ENCODE assay signal across 12 cellular contexts in the genomic region with DNA sequence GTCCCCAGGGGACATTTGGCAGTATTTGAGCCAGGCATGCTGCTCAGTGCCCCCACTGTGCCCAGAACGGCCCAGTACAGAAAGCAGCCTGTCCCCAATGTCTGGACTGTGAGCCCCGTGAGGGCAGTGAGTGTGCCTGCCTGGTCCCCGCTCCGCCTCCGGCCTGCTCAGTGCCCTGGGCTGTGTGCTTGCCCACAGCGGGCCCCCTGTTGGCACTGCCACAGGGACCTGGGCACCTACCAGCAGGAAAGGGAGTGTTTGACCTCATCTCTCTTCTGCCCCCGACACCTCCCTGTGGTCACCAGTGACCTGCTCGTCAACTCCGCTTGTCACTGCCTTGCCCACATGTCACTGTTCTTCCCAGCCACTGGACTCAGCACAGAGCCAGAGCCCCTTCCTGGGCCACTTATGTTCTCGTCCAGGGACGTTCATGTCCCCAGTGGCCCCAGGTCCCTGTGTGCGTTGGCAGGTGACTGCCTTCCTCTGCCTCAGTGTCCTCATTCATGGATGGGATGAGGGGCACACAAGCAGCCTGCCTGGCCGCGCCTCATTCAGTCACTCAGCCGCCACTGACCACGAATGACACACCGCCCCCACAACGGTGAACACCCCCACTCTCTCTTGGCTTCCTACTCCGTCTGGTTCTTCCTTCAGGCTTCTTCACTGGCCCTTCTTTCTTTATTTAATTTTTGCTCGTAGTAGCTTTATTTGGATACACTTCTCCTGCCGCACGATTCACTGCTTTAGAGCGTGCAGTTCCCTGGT. TPM values are rescaled to one million over a fixed set of nuclear protein-coding genes. Genes with fewer than 3 reads are reported as not detected.
DNase-seq lines count a peak whose midpoint lies in the region; ATAC-seq and TF ChIP-seq lines count a peak whose summit lies in the region.
"Had no signal": no experiment of that assay in that cellular context is flagged by ENCODE, and none has a peak within 500 bp of the region (broad histone marks: within the 10 kb centered on the region; RNA-seq: fewer than 3 reads in every experiment).

No MANE protein-coding gene starts in this region.

- H3K9me3 ChIP-seq in mammary epithelial cell (replicated peaks; ENCODE audit: insufficient read depth, low read length), result no peaks in the 10 kb centered on the region
- H3K9me3 ChIP-seq in neural progenitor cell (ENCODE audit: low read depth), result no peaks in the 10 kb centered on the region
- no peaks in the 10 kb centered on the region for H3K9me3 ChIP-seq in OCI-LY7 (ENCODE audit: low read length)
- H3K9me3 ChIP-seq: pancreas had no signal

- WGBS in mammary epithelial cell (ENCODE audit: low coverage, missing lambda C conversion rate), result 67% methylated on average over 11 of the region's 23 CpGs

- no peak for ATAC-seq in GM21423 (IDR thresholded peaks at IDR 0.05; ENCODE audit: unreplicated experiment)
- ATAC-seq: pancreas had no signal

- dilution Hi-C loops in mammary epithelial cell (cut with HindIII; ENCODE audit: low sequenced_read_pairs), result no loop called here

- H3K4me3 ChIP-seq in mammary epithelial cell (replicated peaks in 1 of 3; ENCODE audit: insufficient read depth in 1 of 3, low read depth in 2 of 3, low read length in 3 of 3), result no peak overlapping the region
- H3K4me3 ChIP-seq in neural progenitor cell, result no peak overlapping the region
- H3K4me3 ChIP-seq in OCI-LY7 (ENCODE audit: low read depth, low read length, poor library complexity, severe bottlenecking), result no peak overlapping the region
- H3K4me3 ChIP-seq: pancreas had no signal

- H3F3A ChIP-seq in neural progenitor cell (ENCODE audit: low read depth), result peaks cover 8% of the 10 kb centered on the region

- H3K9ac ChIP-seq in mammary epithelial cell (ENCODE audit: insufficient read depth, low read length) (no peak overlapping the region), neural progenitor cell (no peak overlapping the region)

- H3K4me3 Mint-ChIP-seq in Calu3 (ENCODE audit: low read depth, unreplicated experiment), result peak overlapping the region; percentile 9
- H3K4me3 Mint-ChIP-seq in neural progenitor cell, result peak overlapping the region; percentile 19

- H3K9me3 Mint-ChIP-seq in Calu3 (ENCODE audit: low read depth, unreplicated experiment) (no peaks in the 10 kb centered on the region), neural progenitor cell (no peaks in the 10 kb centered on the region)

- no peak overlapping the region for H3K27ac Mint-ChIP-seq in Calu3 (ENCODE audit: unreplicated experiment)
- no peak overlapping the region for H3K27ac Mint-ChIP-seq in neural progenitor cell

- no peaks in the 10 kb centered on the region for H3K9me2 ChIP-seq in OCI-LY7 (ENCODE audit: insufficient read depth, low read length)

- H3K27ac ChIP-seq in mammary epithelial cell (ENCODE audit: insufficient read depth, low read depth, low read length) (peak overlapping the region; percentile 38), neural progenitor cell (no peak overlapping the region), OCI-LY7 (ENCODE audit: low read depth, low read length, poor library complexity, severe bottlenecking) (no peak overlapping the region)
- H3K27ac ChIP-seq: pancreas had no signal

- H4K20me1 ChIP-seq in mammary epithelial cell (ENCODE audit: insufficient read depth, low read length) (no peaks in the 10 kb centered on the region), neural progenitor cell (ENCODE audit: low read depth) (peaks cover 74% of the 10 kb centered on the region), OCI-LY7 (ENCODE audit: insufficient read depth, low read length) (peaks cover 3% of the 10 kb centered on the region; the same call in 1 of the 2 replicates)

- H3K4me1 Mint-ChIP-seq in Calu3 (ENCODE audit: low read depth, unreplicated experiment) (peaks cover 8% of the 10 kb centered on the region), neural progenitor cell (peaks cover 35% of the 10 kb centered on the region)

- POLR2A ChIA-PET in OCI-LY7 (lab: Charles Lee), result no interaction called here

- H3K4me2 ChIP-seq in mammary epithelial cell (ENCODE audit: insufficient read depth, low read depth, low read length) (peak overlapping the region; percentile 14), neural progenitor cell (no peak overlapping the region), OCI-LY7 (ENCODE audit: low read length) (no peak overlapping the region; the same call in 1 of the 2 replicates)

- H3K79me2 ChIP-seq in mammary epithelial cell (ENCODE audit: insufficient read depth, low read length) (peaks cover 77% of the 10 kb centered on the region), neural progenitor cell (ENCODE audit: low read depth) (peaks cover 76% of the 10 kb centered on the region), OCI-LY7 (ENCODE audit: insufficient read depth, low read depth, low read length) (peaks cover 31% of the 10 kb centered on the region)

- H3K27me3 ChIP-seq in mammary epithelial cell (ENCODE audit: insufficient read depth, low read length) (no peaks in the 10 kb centered on the region), neural progenitor cell (no peaks in the 10 kb centered on the region)
- H3K27me3 ChIP-seq: pancreas had no signal

- CTCF ChIA-PET in Calu3 (lab: Charles Lee) (interaction anchor here (0.7 kb wide), 1 partner anchor 28 kb away, joined by 3 read pairs; no protein-coding TSS in a partner anchor), mammary epithelial cell (lab: Charles Lee; ENCODE audit: low non-redundant PET) (no interaction called here), OCI-LY7 (lab: Charles Lee; ENCODE audit: unreplicated experiment) (no interaction called here)

- H3K36me3 Mint-ChIP-seq in Calu3 (ENCODE audit: insufficient read depth, unreplicated experiment) (peaks cover 34% of the 10 kb centered on the region), neural progenitor cell (peaks cover 10% of the 10 kb centered on the region)

- H3K4me1 ChIP-seq in mammary epithelial cell (ENCODE audit: insufficient read depth, low read length), result peaks cover 30% of the 10 kb centered on the region
- peaks cover 12% of the 10 kb centered on the region for H3K4me1 ChIP-seq in neural progenitor cell
- H3K4me1 ChIP-seq in OCI-LY7 (ENCODE audit: insufficient read depth, low read length, poor library complexity, severe bottlenecking), result peaks cover 22% of the 10 kb centered on the region

- H2AFZ ChIP-seq in mammary epithelial cell (ENCODE audit: low read depth, low read length) (no peak overlapping the region), neural progenitor cell (replicated peaks) (no peak overlapping the region), OCI-LY7 (ENCODE audit: low read length) (no peak overlapping the region)

- DNase-seq in Calu3 (no peak), MV-4-11 (lab: John Stamatoyannopoulos, UW) (peak; percentile 17), mammary epithelial cell (no peak), neural progenitor cell (ENCODE audit: low spot score) (no peak), OCI-LY7 (ENCODE audit: low spot score) (no peak), SHP77 (lab: John Stamatoyannopoulos, UW) (no peak), AML-193 (lab: John Stamatoyannopoulos, UW) (no peak)
- DNase-seq: activated gamma-delta T cell, GDM1, NCI-H510A had no signal

- H3K27me3 Mint-ChIP-seq in Calu3 (ENCODE audit: unreplicated experiment) (no peaks in the 10 kb centered on the region), neural progenitor cell (ENCODE audit: insufficient read depth, low read depth) (peaks cover 9% of the 10 kb centered on the region)

- no TSS peak for BruUV-seq in Calu3 (replicated peaks; lab: Mats Ljungman, UMichigan)
- no TSS peak for BruUV-seq in mammary epithelial cell (replicated peaks; lab: Mats Ljungman, UMichigan)
- BruUV-seq in OCI-LY7 (replicated peaks; lab: Mats Ljungman, UMichigan), result no TSS peak

- in situ Hi-C loops in mammary epithelial cell (cut with MboI; ENCODE audit: low sequenced_read_pairs in 2 of 2), result no loop called here

- intact Hi-C loops in Calu3 (cut with micrococcal nuclease; ENCODE audit: unreplicated experiment) (no loop called here), mammary epithelial cell (cut with micrococcal nuclease) (no loop called here), OCI-LY7 (cut with micrococcal nuclease; ENCODE audit: unreplicated experiment) (loop anchor here (5.0 kb wide), 1 partner anchor 63 kb away; the partner anchor contains the start of gene HMG20B)

- no peaks in the 10 kb centered on the region for H3K36me3 ChIP-seq in mammary epithelial cell (ENCODE audit: insufficient read depth, low read length)
- H3K36me3 ChIP-seq in neural progenitor cell, result no peaks in the 10 kb centered on the region
- peaks cover 33% of the 10 kb centered on the region; the same call in 1 of the 2 replicates for H3K36me3 ChIP-seq in OCI-LY7 (ENCODE audit: insufficient read depth, low read length)
- H3K36me3 ChIP-seq: pancreas had no signal

- TF ChIP-seq CTCF in Calu3 (IDR thresholded peaks at IDR 0.05; ENCODE audit: unreplicated experiment) (no peak), mammary epithelial cell (conservative IDR thresholded peaks at IDR 0.05 in 1 of 2, IDR thresholded peaks at IDR 0.05 in 1 of 2; ENCODE audit: extremely low read depth in 1 of 2, insufficient read depth in 1 of 2, low read depth in 1 of 2, low read length in 2 of 2) (no peak), neural progenitor cell (IDR thresholded peaks at IDR 0.05) (no peak), OCI-LY7 (conservative IDR thresholded peaks at IDR 0.05; ENCODE audit: low read length) (no peak)

RNA-seq across cellular contexts. Expression of gene FZR1, which starts 2.8 kb away (rescaled TPM):
- total RNA-seq in Calu3 (2022) (33.1 and 34.5 TPM in 2 replicates), mammary epithelial cell (10 to 100 TPM; 49.8 to 55.0 TPM), neural progenitor cell (ENCODE audit: low replicate concordance) (16.4 and 56.1 TPM in 2 replicates), OCI-LY7 (2022) (65.3 and 67.9 TPM in 2 replicates)
- polyA plus RNA-seq in mammary epithelial cell, result 35.3 TPM
- 46.5 TPM for polyA minus RNA-seq in mammary epithelial cell
- total RNA-seq in OCI-LY7 (2014; rRNA removed; shearing (Covaris generic)), result 39.8 and 61.2 TPM in 2 replicates

RNA-seq across cellular contexts. Expression of gene DOHH, which starts 8.5 kb away (rescaled TPM):
- total RNA-seq in Calu3 (2022) (10.9 and 11.6 TPM in 2 replicates), mammary epithelial cell (10 to 100 TPM; 11.7 to 14.7 TPM), neural progenitor cell (ENCODE audit: low replicate concordance) (0.69 and 12.1 TPM in 2 replicates), OCI-LY7 (2022) (9.8 and 11.3 TPM in 2 replicates)
- polyA plus RNA-seq in mammary epithelial cell, result 11.0 TPM
- polyA minus RNA-seq in mammary epithelial cell, result 3.4 TPM
- total RNA-seq in OCI-LY7 (2014; rRNA removed; shearing (Covaris generic)), result 12.3 and 13.1 TPM in 2 replicates

RNA-seq across cellular contexts. Expression of gene SMIM44, which starts 25.7 kb away (rescaled TPM):
- total RNA-seq in Calu3 (2022), result not detected in 2 replicates
- 1 to 10 TPM in 1 of 2 donors, not detected in 1; 2.7 TPM for total RNA-seq in mammary epithelial cell
- not detected for polyA plus RNA-seq in mammary epithelial cell
- not detected for polyA minus RNA-seq in mammary epithelial cell
- not detected in 2 replicates for total RNA-seq in neural progenitor cell (ENCODE audit: low replicate concordance)
- total RNA-seq in OCI-LY7 (2014; rRNA removed; shearing (Covaris generic)), result not detected in 2 replicates
- not detected in 2 replicates for total RNA-seq in OCI-LY7 (2022)
- total RNA-seq: pancreas had no signal

RNA-seq across cellular contexts. Expression of gene SMIM24, which starts 28.6 kb away (rescaled TPM):
- total RNA-seq in Calu3 (2022) (1.5 and 6.3 TPM in 2 replicates), mammary epithelial cell (1 to 10 TPM in 1 of 2 donors, not detected in 1; 2.7 TPM), neural progenitor cell (ENCODE audit: low replicate concordance) (0.81 and 1.7 TPM in 2 replicates), OCI-LY7 (2022) (6.8 and 11.3 TPM in 2 replicates)
- polyA plus RNA-seq in mammary epithelial cell, result 0.90 TPM
- polyA minus RNA-seq in mammary epithelial cell, result not detected
- total RNA-seq in OCI-LY7 (2014; rRNA removed; shearing (Covaris generic)), result 9.9 and 14.4 TPM in 2 replicates

RNA-seq across cellular contexts. Expression of gene TEKTIP1, which starts 30.0 kb away (rescaled TPM):
- total RNA-seq in Calu3 (2022), result 1.4 and 2.7 TPM in 2 replicates
- 1 to 10 TPM in 1 of 2 donors, not detected in 1; 1.9 TPM for total RNA-seq in mammary epithelial cell
- not detected for polyA plus RNA-seq in mammary epithelial cell
- polyA minus RNA-seq in mammary epithelial cell, result not detected
- total RNA-seq in neural progenitor cell (ENCODE audit: low replicate concordance), result not detected in 2 replicates
- total RNA-seq in OCI-LY7 (2014; rRNA removed; shearing (Covaris generic)), result 0.44 and 1.1 TPM in 2 replicates
- total RNA-seq in OCI-LY7 (2022), result 7.0 and 9.7 TPM in 2 replicates
